Comparison of ENCODE assay signal across 28 cellular contexts in genomic region chr13:84925443-84925842, GRCh38.
A peak's percentile ranks its signal among the peaks of the same experiment; 100 is the strongest.
DNase-seq lines count a peak whose midpoint lies in the region; ATAC-seq, FAIRE-seq and TF ChIP-seq lines count a peak whose summit lies in the region.
"Had no signal": no experiment of that assay in that cellular context is flagged by ENCODE, and none has a peak within 500 bp of the region (broad histone marks: within the 10 kb centered on the region; RNA-seq: fewer than 3 reads in every experiment).

No MANE protein-coding gene starts in this region.

- ATAC-seq in SK-N-SH treated with all-trans-retinoic acid at 6 μM for 48 hours (peak; percentile 67), foreskin keratinocyte (peak; percentile 100), HG03097 (IDR thresholded peaks at IDR 0.05; ENCODE audit: low FRiP score, unreplicated experiment) (no peak), omental fat pad (ENCODE audit: low FRiP score) (no peak)
- ATAC-seq: activated CD4-positive, alpha-beta T cell treated with anti-CD3 and anti-CD28 coated beads for 36 hours; GM12878; mucosa of descending colon had no signal

- DNase-seq in A172 (ENCODE audit: low spot score) (peak; percentile 35), HTR-8/SVneo (ENCODE audit: insufficient read length, low spot score) (peak; percentile 19), foreskin keratinocyte (peak; percentile 68 to 85), pons (ENCODE audit: low spot score) (no peak), AG08395 (ENCODE audit: low spot score) (no peak), omental fat pad (ENCODE audit: low spot score) (no peak)
- DNase-seq: activated CD4-positive, alpha-beta T cell treated with anti-CD3 and anti-CD28 coated beads for 36 hours; activated naive CD4-positive, alpha-beta T cell; activated T-cell treated with anti-CD3 and anti-CD28 coated beads, Interleukin-2, amount 50 U/mL, for 24 hours; amniotic stem cell; cortex of kidney; DMS79 treated with DMSO at 0.1 percent for 48 hours; endodermal cell; H9; KBM-7; kidney; mucosa of descending colon; NCI-H146; nephron progenitor cell; OCI-M1; sigmoid colon; T-helper 2 cell; thyroid gland had no signal

- no peak for FAIRE-seq in HTR-8/SVneo (lab: Jason Lieb, UNC)
- FAIRE-seq: A204.1, GM12878, kidney had no signal

- TF ChIP-seq CTCF in foreskin keratinocyte (conservative IDR thresholded peaks at IDR 0.05) (no peak), omental fat pad (IDR thresholded peaks at IDR 0.05) (no peak)

- no peak overlapping the region for H3K27ac ChIP-seq in foreskin keratinocyte
- H3K27ac ChIP-seq: cardiac muscle cell, sigmoid colon, thyroid gland had no signal

- H3K4me1 ChIP-seq in foreskin keratinocyte: peaks cover 11% of the 10 kb centered on the region
- H3K4me1 ChIP-seq: sigmoid colon, thyroid gland had no signal

- H3K27me3 ChIP-seq in foreskin keratinocyte: no peaks in the 10 kb centered on the region
- H3K27me3 ChIP-seq: cardiac muscle cell, sigmoid colon, thyroid gland had no signal

TF ChIP-seq in SK-N-SH treated with all-trans-retinoic acid at 6 μM for 48 hours, 23 proteins besides CTCF, POLR2A, EP300 and RAD21:
- TF ChIP-seq ZFP30 (CRISPR knock-in tag; IDR thresholded peaks at IDR 0.05) (no peak), ZNF8 (CRISPR knock-in tag; IDR thresholded peaks at IDR 0.05) (no peak), ESRRG (CRISPR knock-in tag; IDR thresholded peaks at IDR 0.05) (no peak), ISL1 (CRISPR knock-in tag; IDR thresholded peaks at IDR 0.05) (peak; percentile 91), CSDC2 (CRISPR knock-in tag; IDR thresholded peaks at IDR 0.05) (no peak), TOX (CRISPR knock-in tag; IDR thresholded peaks at IDR 0.05; ENCODE audit: borderline replicate concordance) (0 out of 2 replicates have a peak, but pooled peaks have one; percentile 20), CREB5 (CRISPR knock-in tag; IDR thresholded peaks at IDR 0.05; ENCODE audit: low read depth) (0 out of 2 replicates have a peak, but pooled peaks have one; percentile 57), CSRNP3 (CRISPR knock-in tag; IDR thresholded peaks at IDR 0.05) (peak; percentile 57; the same call in 1 of the 2 replicates), ZNF70 (CRISPR knock-in tag; IDR thresholded peaks at IDR 0.05) (no peak), TCF4 (CRISPR knock-in tag; IDR thresholded peaks at IDR 0.05; ENCODE audit: borderline replicate concordance) (no peak)
TF ChIP-seq in SK-N-SH treated with all-trans-retinoic acid at 6 μM for 48 hours: peak in this region for 4.

Comparison
In these comparisons a context has a peak if more than half of its experiments do, and no peak if none do; other contexts are left out.
1. DNase-seq: peak in A172 (single experiment), HTR-8/SVneo (single experiment) and foreskin keratinocyte (2 of 2); none in pons (single experiment), AG08395 (single experiment) and omental fat pad (single experiment).
2. ATAC-seq: peak in SK-N-SH treated with all-trans-retinoic acid at 6 μM for 48 hours (single experiment) and foreskin keratinocyte (single experiment); none in HG03097 (single experiment) and omental fat pad (single experiment).